ENCODE assay signal across 18 cellular contexts in the genomic region with DNA sequence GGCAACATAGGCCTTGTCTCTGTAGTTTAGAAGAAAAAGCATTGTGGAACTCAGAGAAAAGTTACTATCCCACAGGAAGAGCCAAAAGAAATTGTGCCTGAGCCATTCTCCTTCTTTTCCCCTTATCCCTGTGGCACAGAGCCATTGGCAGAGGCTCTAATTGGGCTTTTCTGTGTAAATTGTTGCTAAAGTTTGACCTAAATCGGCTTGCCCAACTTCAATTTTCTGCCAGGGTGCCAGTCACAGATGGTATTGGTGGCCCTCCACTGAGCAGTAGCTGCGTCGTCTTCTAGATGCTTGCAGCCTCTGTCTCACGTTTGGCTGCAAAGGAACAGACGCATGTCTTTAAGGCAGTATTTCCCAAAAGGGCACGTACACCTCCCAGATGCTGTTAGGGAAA. TPM values are rescaled to one million over a fixed set of nuclear protein-coding genes. Genes with fewer than 3 reads are reported as not detected.
DNase-seq lines count a peak whose midpoint lies in the region; ATAC-seq and TF ChIP-seq lines count a peak whose summit lies in the region.
"Had no signal": no experiment of that assay in that cellular context is flagged by ENCODE, and none has a peak within 500 bp of the region (broad histone marks: within the 10 kb centered on the region; RNA-seq: fewer than 3 reads in every experiment).

No MANE protein-coding gene starts in this region.

- no peaks in the 10 kb centered on the region for H3K27me3 Mint-ChIP-seq in neural crest cell (ENCODE audit: low read depth)
- no peaks in the 10 kb centered on the region for H3K27me3 Mint-ChIP-seq in type B pancreatic cell

- intact Hi-C loops in left ventricle myocardium superior (cut with micrococcal nuclease) = no loop called here

- H3K9me3 ChIP-seq in cardiac muscle cell (ENCODE audit: low read depth) = no peaks in the 10 kb centered on the region
- H3K9me3 ChIP-seq: adrenal gland had no signal

- H3K4me3 Mint-ChIP-seq in neural crest cell (no peak overlapping the region), type B pancreatic cell (no peak overlapping the region)
- H3K4me3 Mint-ChIP-seq: activated T-helper 17 cell treated with anti-CD3 and anti-CD28 coated beads, Interleukin-2, amount 50 U/mL, for 72 hours; CD14-positive monocyte had no signal

- H3K36me3 Mint-ChIP-seq in neural crest cell (ENCODE audit: low read depth) (peaks cover 26% of the 10 kb centered on the region), type B pancreatic cell (peaks cover 26% of the 10 kb centered on the region)

- H3K4me1 Mint-ChIP-seq in neural crest cell (peaks cover 59% of the 10 kb centered on the region), type B pancreatic cell (ENCODE audit: unreplicated experiment) (peaks cover 47% of the 10 kb centered on the region)

- TF ChIP-seq CTCF in cardiac muscle cell (IDR thresholded peaks at IDR 0.05; ENCODE audit: low read depth, low read length) = no peak
- TF ChIP-seq CTCF in coronary artery (IDR thresholded peaks at IDR 0.05) = no peak
- TF ChIP-seq CTCF in neural crest cell (conservative IDR thresholded peaks at IDR 0.05) = no peak
- TF ChIP-seq CTCF in type B pancreatic cell (conservative IDR thresholded peaks at IDR 0.05) = no peak

- H3K9me3 Mint-ChIP-seq in neural crest cell (no peaks in the 10 kb centered on the region), type B pancreatic cell (peaks cover 5% of the 10 kb centered on the region)
- H3K9me3 Mint-ChIP-seq: activated T-helper 17 cell treated with anti-CD3 and anti-CD28 coated beads, Interleukin-2, amount 50 U/mL, for 72 hours had no signal

- ATAC-seq in left ventricle myocardium superior (no peak), GM19395 (IDR thresholded peaks at IDR 0.05; ENCODE audit: unreplicated experiment) (no peak)
- ATAC-seq: activated T-helper 17 cell treated with anti-CD3 and anti-CD28 coated beads, Interleukin-2, amount 50 U/mL, for 72 hours had no signal

- H3K27ac Mint-ChIP-seq in neural crest cell (ENCODE audit: unreplicated experiment) (peak overlapping the region; percentile 84), type B pancreatic cell (peak overlapping the region; percentile 23)
- H3K27ac Mint-ChIP-seq: activated T-helper 17 cell treated with anti-CD3 and anti-CD28 coated beads, Interleukin-2, amount 50 U/mL, for 72 hours had no signal

- H3K4me3 ChIP-seq in cardiac muscle cell = no peak overlapping the region
- peak overlapping the region; percentile 17 for H3K4me3 ChIP-seq in coronary artery
- H3K4me3 ChIP-seq: adrenal gland had no signal

- H3K27me3 ChIP-seq in cardiac muscle cell = no peaks in the 10 kb centered on the region
- H3K27me3 ChIP-seq: adrenal gland had no signal

- peak overlapping the region; percentile 67 for H3K27ac ChIP-seq in cardiac muscle cell
- H3K27ac ChIP-seq in coronary artery = peak overlapping the region in 1 of 2 donors; percentile 57
- H3K27ac ChIP-seq: epithelial cell of prostate had no signal

- DNase-seq in cardiac muscle cell (ENCODE audit: low read depth in 1 of 2, low spot score in 1 of 2) (no peak), left ventricle myocardium superior (no peak), coronary artery (ENCODE audit: low spot score) (no peak), neural crest cell (ENCODE audit: low read depth, low spot score) (no peak), type B pancreatic cell (ENCODE audit: extremely low spot score, unreplicated experiment) (no peak), NCI-H187 treated with DMSO at 0.1 percent for 48 hours (lab: John Stamatoyannopoulos, UW) (no peak), T1000 (lab: John Stamatoyannopoulos, UW) (no peak)
- DNase-seq: adrenal gland; cortex of kidney; DMS79; islet precursor cell; NCI-H2107; stimulated activated naive CD4-positive, alpha-beta T cell treated with Interleukin-2 at 50 U/mL for 16 hours; SW 1271 had no signal

- H3K4me1 ChIP-seq in cardiac muscle cell (ENCODE audit: low read depth) = peaks cover 17% of the 10 kb centered on the region

- no peaks in the 10 kb centered on the region for H3K36me3 ChIP-seq in cardiac muscle cell
- H3K36me3 ChIP-seq: adrenal gland had no signal

RNA-seq across cellular contexts. Expression of a gene that starts 30.3 kb away (rescaled TPM):
- total RNA-seq in cardiac muscle cell (66.5 and 108 TPM in 2 replicates), left ventricle myocardium superior (64.2 TPM), neural crest cell (171 and 180 TPM in 2 replicates), type B pancreatic cell (ENCODE audit: low replicate concordance) (80.0 and 137 TPM in 2 replicates)
- polyA plus RNA-seq in cardiac muscle cell = 28.2 and 42.0 TPM in 2 replicates
